Comparison of ENCODE assay signal across 1 cellular context in genomic region chr13:41059896-41060722, GRCh38.
TF ChIP-seq lines count a peak whose summit lies in the region.

No MANE protein-coding gene starts in this region.

TF ChIP-seq in HepG2, 621 proteins besides CTCF, POLR2A, EP300 and RAD21 (continued from another document and continues in another):
- TF ChIP-seq, protein P1, sequence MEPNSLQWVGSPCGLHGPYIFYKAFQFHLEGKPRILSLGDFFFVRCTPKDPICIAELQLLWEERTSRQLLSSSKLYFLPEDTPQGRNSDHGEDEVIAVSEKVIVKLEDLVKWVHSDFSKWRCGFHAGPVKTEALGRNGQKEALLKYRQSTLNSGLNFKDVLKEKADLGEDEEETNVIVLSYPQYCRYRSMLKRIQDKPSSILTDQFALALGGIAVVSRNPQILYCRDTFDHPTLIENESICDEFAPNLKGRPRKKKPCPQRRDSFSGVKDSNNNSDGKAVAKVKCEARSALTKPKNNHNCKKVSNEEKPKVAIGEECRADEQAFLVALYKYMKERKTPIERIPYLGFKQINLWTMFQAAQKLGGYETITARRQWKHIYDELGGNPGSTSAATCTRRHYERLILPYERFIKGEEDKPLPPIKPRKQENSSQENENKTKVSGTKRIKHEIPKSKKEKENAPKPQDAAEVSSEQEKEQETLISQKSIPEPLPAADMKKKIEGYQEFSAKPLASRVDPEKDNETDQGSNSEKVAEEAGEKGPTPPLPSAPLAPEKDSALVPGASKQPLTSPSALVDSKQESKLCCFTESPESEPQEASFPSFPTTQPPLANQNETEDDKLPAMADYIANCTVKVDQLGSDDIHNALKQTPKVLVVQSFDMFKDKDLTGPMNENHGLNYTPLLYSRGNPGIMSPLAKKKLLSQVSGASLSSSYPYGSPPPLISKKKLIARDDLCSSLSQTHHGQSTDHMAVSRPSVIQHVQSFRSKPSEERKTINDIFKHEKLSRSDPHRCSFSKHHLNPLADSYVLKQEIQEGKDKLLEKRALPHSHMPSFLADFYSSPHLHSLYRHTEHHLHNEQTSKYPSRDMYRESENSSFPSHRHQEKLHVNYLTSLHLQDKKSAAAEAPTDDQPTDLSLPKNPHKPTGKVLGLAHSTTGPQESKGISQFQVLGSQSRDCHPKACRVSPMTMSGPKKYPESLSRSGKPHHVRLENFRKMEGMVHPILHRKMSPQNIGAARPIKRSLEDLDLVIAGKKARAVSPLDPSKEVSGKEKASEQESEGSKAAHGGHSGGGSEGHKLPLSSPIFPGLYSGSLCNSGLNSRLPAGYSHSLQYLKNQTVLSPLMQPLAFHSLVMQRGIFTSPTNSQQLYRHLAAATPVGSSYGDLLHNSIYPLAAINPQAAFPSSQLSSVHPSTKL (CRISPR knock-in tag; IDR thresholded peaks at IDR 0.05), result peak; percentile 62
- peak; percentile 72 for TF ChIP-seq ZNF768 (CRISPR knock-in tag; IDR thresholded peaks at IDR 0.05)
- no peak for TF ChIP-seq RFXAP (CRISPR knock-in tag; IDR thresholded peaks at IDR 0.05; ENCODE audit: borderline replicate concordance)
- TF ChIP-seq IRF2 (CRISPR knock-in tag; IDR thresholded peaks at IDR 0.05), result peak; percentile 89
- no peak for TF ChIP-seq PHF20 (CRISPR knock-in tag; IDR thresholded peaks at IDR 0.05)
- TF ChIP-seq ZSCAN9 (CRISPR knock-in tag; IDR thresholded peaks at IDR 0.05; ENCODE audit: borderline replicate concordance), result no peak
- TF ChIP-seq ZNF3 (CRISPR knock-in tag; IDR thresholded peaks at IDR 0.05), result no peak
- TF ChIP-seq YEATS2 (CRISPR knock-in tag; IDR thresholded peaks at IDR 0.05; ENCODE audit: borderline replicate concordance), result peak; percentile 31; the same call in 1 of the 2 replicates
- TF ChIP-seq XRCC5 (optimal IDR thresholded peaks at IDR 0.05; ENCODE audit: low read length), result peak; percentile 73
- no peak for TF ChIP-seq NFYB (CRISPR knock-in tag; IDR thresholded peaks at IDR 0.05)
- TF ChIP-seq JUNB (CRISPR knock-in tag; IDR thresholded peaks at IDR 0.05; ENCODE audit: borderline replicate concordance), result peak; percentile 20; the same call in 1 of the 2 replicates
- TF ChIP-seq ZNF501 (CRISPR knock-in tag; IDR thresholded peaks at IDR 0.05), result peak; percentile 52; the same call in 1 of the 2 replicates
- no peak for TF ChIP-seq MLLT10 (CRISPR knock-in tag; IDR thresholded peaks at IDR 0.05)
- peak; percentile 58 for TF ChIP-seq FOSL2 (CRISPR knock-in tag; IDR thresholded peaks at IDR 0.05)
- TF ChIP-seq KMT2A (CRISPR knock-in tag; IDR thresholded peaks at IDR 0.05), result peak; percentile 95
- no peak for TF ChIP-seq GPBP1L1 (CRISPR knock-in tag; IDR thresholded peaks at IDR 0.05)
- TF ChIP-seq FOSL1 (CRISPR knock-in tag; IDR thresholded peaks at IDR 0.05; ENCODE audit: borderline replicate concordance), result no peak
- no peak for TF ChIP-seq ZNF282 (IDR thresholded peaks at IDR 0.05; ENCODE audit: partially characterized antibody)
- no peak for TF ChIP-seq SYNCRIP (IDR thresholded peaks at IDR 0.05; ENCODE audit: insufficient read depth, low read depth, low read length)
- TF ChIP-seq, protein P2, sequence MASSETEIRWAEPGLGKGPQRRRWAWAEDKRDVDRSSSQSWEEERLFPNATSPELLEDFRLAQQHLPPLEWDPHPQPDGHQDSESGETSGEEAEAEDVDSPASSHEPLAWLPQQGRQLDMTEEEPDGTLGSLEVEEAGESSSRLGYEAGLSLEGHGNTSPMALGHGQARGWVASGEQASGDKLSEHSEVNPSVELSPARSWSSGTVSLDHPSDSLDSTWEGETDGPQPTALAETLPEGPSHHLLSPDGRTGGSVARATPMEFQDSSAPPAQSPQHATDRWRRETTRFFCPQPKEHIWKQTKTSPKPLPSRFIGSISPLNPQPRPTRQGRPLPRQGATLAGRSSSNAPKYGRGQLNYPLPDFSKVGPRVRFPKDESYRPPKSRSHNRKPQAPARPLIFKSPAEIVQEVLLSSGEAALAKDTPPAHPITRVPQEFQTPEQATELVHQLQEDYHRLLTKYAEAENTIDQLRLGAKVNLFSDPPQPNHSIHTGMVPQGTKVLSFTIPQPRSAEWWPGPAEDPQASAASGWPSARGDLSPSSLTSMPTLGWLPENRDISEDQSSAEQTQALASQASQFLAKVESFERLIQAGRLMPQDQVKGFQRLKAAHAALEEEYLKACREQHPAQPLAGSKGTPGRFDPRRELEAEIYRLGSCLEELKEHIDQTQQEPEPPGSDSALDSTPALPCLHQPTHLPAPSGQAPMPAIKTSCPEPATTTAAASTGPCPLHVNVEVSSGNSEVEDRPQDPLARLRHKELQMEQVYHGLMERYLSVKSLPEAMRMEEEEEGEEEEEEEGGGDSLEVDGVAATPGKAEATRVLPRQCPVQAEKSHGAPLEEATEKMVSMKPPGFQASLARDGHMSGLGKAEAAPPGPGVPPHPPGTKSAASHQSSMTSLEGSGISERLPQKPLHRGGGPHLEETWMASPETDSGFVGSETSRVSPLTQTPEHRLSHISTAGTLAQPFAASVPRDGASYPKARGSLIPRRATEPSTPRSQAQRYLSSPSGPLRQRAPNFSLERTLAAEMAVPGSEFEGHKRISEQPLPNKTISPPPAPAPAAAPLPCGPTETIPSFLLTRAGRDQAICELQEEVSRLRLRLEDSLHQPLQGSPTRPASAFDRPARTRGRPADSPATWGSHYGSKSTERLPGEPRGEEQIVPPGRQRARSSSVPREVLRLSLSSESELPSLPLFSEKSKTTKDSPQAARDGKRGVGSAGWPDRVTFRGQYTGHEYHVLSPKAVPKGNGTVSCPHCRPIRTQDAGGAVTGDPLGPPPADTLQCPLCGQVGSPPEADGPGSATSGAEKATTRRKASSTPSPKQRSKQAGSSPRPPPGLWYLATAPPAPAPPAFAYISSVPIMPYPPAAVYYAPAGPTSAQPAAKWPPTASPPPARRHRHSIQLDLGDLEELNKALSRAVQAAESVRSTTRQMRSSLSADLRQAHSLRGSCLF (CRISPR knock-in tag; IDR thresholded peaks at IDR 0.05; ENCODE audit: borderline replicate concordance), result no peak
- no peak for TF ChIP-seq ZNF121 (CRISPR knock-in tag; IDR thresholded peaks at IDR 0.05)
- no peak for TF ChIP-seq ZNF597 (CRISPR knock-in tag; IDR thresholded peaks at IDR 0.05)
- TF ChIP-seq HOXA7 (CRISPR knock-in tag; IDR thresholded peaks at IDR 0.05), result no peak
- no peak for TF ChIP-seq PCBP1 (IDR thresholded peaks at IDR 0.05; ENCODE audit: borderline replicate concordance, low read depth, low read length)
- peak; percentile 91; the same call in 1 of the 2 replicates for TF ChIP-seq IRF1 (CRISPR knock-in tag; IDR thresholded peaks at IDR 0.05; ENCODE audit: low read depth)
- no peak for TF ChIP-seq ATF1 (CRISPR knock-in tag; IDR thresholded peaks at IDR 0.05)
- TF ChIP-seq ZNF747 (CRISPR knock-in tag; IDR thresholded peaks at IDR 0.05; ENCODE audit: borderline replicate concordance), result no peak; the same call in 1 of the 2 replicates
- peak; percentile 79 for TF ChIP-seq TAF1 (CRISPR knock-in tag; IDR thresholded peaks at IDR 0.05)
- TF ChIP-seq NR2C2 (CRISPR knock-in tag; IDR thresholded peaks at IDR 0.05; ENCODE audit: borderline replicate concordance), result peak; percentile 42; the same call in 1 of the 2 replicates
- TF ChIP-seq, protein P3, sequence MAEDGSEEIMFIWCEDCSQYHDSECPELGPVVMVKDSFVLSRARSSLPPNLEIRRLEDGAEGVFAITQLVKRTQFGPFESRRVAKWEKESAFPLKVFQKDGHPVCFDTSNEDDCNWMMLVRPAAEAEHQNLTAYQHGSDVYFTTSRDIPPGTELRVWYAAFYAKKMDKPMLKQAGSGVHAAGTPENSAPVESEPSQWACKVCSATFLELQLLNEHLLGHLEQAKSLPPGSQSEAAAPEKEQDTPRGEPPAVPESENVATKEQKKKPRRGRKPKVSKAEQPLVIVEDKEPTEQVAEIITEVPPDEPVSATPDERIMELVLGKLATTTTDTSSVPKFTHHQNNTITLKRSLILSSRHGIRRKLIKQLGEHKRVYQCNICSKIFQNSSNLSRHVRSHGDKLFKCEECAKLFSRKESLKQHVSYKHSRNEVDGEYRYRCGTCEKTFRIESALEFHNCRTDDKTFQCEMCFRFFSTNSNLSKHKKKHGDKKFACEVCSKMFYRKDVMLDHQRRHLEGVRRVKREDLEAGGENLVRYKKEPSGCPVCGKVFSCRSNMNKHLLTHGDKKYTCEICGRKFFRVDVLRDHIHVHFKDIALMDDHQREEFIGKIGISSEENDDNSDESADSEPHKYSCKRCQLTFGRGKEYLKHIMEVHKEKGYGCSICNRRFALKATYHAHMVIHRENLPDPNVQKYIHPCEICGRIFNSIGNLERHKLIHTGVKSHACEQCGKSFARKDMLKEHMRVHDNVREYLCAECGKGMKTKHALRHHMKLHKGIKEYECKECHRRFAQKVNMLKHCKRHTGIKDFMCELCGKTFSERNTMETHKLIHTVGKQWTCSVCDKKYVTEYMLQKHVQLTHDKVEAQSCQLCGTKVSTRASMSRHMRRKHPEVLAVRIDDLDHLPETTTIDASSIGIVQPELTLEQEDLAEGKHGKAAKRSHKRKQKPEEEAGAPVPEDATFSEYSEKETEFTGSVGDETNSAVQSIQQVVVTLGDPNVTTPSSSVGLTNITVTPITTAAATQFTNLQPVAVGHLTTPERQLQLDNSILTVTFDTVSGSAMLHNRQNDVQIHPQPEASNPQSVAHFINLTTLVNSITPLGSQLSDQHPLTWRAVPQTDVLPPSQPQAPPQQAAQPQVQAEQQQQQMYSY (CRISPR knock-in tag; IDR thresholded peaks at IDR 0.05), result peak; percentile 83
- peak; percentile 83 for TF ChIP-seq PRDM10 (CRISPR knock-in tag; IDR thresholded peaks at IDR 0.05; ENCODE audit: low read depth)
- no peak for TF ChIP-seq ZNF260 (CRISPR knock-in tag; IDR thresholded peaks at IDR 0.05; ENCODE audit: borderline replicate concordance, low read depth)
- no peak for TF ChIP-seq ZNF619 (CRISPR knock-in tag; IDR thresholded peaks at IDR 0.05)
- TF ChIP-seq ZBTB43 (CRISPR knock-in tag; conservative IDR thresholded peaks at IDR 0.05), result no peak
- no peak for TF ChIP-seq HIVEP1 (CRISPR knock-in tag; IDR thresholded peaks at IDR 0.05)
- TF ChIP-seq ONECUT2 (CRISPR knock-in tag; IDR thresholded peaks at IDR 0.05), result no peak
- peak; percentile 69; the same call in 1 of the 2 replicates for TF ChIP-seq ELF3 (CRISPR knock-in tag; IDR thresholded peaks at IDR 0.05)
- TF ChIP-seq ATF7 (IDR thresholded peaks at IDR 0.05), result no peak
- no peak for TF ChIP-seq ATF7 (CRISPR knock-in tag; IDR thresholded peaks at IDR 0.05)
- TF ChIP-seq MED1 (CRISPR knock-in tag; IDR thresholded peaks at IDR 0.05), result peak; percentile 70
- no peak for TF ChIP-seq ZNF629 (CRISPR knock-in tag; conservative IDR thresholded peaks at IDR 0.05)
